1 cellular context compared by ENCODE assay signal in genomic region chr1:109425902-109426277, GRCh38.
TF ChIP-seq lines count a peak whose summit lies in the region.

No MANE protein-coding gene starts in this region.

TF ChIP-seq in A549, 52 proteins besides CTCF, POLR2A, EP300 and RAD21:
- TF ChIP-seq ZFP36 (IDR thresholded peaks at IDR 0.05; ENCODE audit: borderline replicate concordance, partially characterized antibody) (no peak), MAFK (IDR thresholded peaks at IDR 0.05; ENCODE audit: partially characterized antibody) (no peak), MYC (IDR thresholded peaks at IDR 0.05; ENCODE audit: borderline replicate concordance, low read length) (no peak), SREBF2 (IDR thresholded peaks at IDR 0.05) (no peak), E2F6 (IDR thresholded peaks at IDR 0.05; ENCODE audit: borderline replicate concordance, low read depth) (no peak), FOSL2 (IDR thresholded peaks at IDR 0.05) (no peak), FOSL2 (CRISPR knock-in tag; IDR thresholded peaks at IDR 0.05) (peak; percentile 34; the same call in 1 of the 2 replicates), RARB (CRISPR knock-in tag; IDR thresholded peaks at IDR 0.05) (no peak), TP53 (CRISPR knock-in tag; IDR thresholded peaks at IDR 0.05) (no peak), CEBPB (IDR thresholded peaks at IDR 0.05) (no peak), REST (IDR thresholded peaks at IDR 0.05) (no peak), BCL3 (IDR thresholded peaks at IDR 0.05) (no peak), HOXB13 (CRISPR knock-in tag; IDR thresholded peaks at IDR 0.05; ENCODE audit: low read depth) (no peak), KDM5A (IDR thresholded peaks at IDR 0.05) (0 out of 2 replicates have a peak, but pooled peaks have one; percentile 0), NFE2L2 (conservative IDR thresholded peaks at IDR 0.05; ENCODE audit: low read length) (no peak)
